1 cellular context compared by ENCODE assay signal in the genomic region with DNA sequence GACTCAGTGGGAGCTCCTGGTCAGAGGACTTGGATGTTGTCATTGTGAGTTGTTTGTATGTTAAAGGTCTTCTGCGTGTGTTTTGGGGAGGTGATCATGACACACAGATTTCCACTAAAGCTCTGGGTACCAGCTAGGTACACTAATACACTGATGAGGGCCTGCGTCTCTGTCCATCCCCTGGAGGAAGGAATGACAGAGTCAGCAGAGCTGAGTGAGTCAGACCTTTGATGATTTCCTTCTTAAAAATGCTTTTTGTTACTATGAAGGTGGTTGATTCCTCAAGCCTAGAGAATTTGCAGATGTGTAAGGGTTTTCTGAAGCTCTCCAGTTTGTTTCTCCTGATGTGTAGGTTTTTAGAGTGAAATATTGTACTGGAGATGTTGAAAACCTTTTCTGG.
TF ChIP-seq lines count a peak whose summit lies in the region.

No MANE protein-coding gene starts in this region.

TF ChIP-seq in GM23338, 12 proteins besides CTCF, POLR2A, EP300 and RAD21 (continued from another document):
- TF ChIP-seq, protein P1, sequence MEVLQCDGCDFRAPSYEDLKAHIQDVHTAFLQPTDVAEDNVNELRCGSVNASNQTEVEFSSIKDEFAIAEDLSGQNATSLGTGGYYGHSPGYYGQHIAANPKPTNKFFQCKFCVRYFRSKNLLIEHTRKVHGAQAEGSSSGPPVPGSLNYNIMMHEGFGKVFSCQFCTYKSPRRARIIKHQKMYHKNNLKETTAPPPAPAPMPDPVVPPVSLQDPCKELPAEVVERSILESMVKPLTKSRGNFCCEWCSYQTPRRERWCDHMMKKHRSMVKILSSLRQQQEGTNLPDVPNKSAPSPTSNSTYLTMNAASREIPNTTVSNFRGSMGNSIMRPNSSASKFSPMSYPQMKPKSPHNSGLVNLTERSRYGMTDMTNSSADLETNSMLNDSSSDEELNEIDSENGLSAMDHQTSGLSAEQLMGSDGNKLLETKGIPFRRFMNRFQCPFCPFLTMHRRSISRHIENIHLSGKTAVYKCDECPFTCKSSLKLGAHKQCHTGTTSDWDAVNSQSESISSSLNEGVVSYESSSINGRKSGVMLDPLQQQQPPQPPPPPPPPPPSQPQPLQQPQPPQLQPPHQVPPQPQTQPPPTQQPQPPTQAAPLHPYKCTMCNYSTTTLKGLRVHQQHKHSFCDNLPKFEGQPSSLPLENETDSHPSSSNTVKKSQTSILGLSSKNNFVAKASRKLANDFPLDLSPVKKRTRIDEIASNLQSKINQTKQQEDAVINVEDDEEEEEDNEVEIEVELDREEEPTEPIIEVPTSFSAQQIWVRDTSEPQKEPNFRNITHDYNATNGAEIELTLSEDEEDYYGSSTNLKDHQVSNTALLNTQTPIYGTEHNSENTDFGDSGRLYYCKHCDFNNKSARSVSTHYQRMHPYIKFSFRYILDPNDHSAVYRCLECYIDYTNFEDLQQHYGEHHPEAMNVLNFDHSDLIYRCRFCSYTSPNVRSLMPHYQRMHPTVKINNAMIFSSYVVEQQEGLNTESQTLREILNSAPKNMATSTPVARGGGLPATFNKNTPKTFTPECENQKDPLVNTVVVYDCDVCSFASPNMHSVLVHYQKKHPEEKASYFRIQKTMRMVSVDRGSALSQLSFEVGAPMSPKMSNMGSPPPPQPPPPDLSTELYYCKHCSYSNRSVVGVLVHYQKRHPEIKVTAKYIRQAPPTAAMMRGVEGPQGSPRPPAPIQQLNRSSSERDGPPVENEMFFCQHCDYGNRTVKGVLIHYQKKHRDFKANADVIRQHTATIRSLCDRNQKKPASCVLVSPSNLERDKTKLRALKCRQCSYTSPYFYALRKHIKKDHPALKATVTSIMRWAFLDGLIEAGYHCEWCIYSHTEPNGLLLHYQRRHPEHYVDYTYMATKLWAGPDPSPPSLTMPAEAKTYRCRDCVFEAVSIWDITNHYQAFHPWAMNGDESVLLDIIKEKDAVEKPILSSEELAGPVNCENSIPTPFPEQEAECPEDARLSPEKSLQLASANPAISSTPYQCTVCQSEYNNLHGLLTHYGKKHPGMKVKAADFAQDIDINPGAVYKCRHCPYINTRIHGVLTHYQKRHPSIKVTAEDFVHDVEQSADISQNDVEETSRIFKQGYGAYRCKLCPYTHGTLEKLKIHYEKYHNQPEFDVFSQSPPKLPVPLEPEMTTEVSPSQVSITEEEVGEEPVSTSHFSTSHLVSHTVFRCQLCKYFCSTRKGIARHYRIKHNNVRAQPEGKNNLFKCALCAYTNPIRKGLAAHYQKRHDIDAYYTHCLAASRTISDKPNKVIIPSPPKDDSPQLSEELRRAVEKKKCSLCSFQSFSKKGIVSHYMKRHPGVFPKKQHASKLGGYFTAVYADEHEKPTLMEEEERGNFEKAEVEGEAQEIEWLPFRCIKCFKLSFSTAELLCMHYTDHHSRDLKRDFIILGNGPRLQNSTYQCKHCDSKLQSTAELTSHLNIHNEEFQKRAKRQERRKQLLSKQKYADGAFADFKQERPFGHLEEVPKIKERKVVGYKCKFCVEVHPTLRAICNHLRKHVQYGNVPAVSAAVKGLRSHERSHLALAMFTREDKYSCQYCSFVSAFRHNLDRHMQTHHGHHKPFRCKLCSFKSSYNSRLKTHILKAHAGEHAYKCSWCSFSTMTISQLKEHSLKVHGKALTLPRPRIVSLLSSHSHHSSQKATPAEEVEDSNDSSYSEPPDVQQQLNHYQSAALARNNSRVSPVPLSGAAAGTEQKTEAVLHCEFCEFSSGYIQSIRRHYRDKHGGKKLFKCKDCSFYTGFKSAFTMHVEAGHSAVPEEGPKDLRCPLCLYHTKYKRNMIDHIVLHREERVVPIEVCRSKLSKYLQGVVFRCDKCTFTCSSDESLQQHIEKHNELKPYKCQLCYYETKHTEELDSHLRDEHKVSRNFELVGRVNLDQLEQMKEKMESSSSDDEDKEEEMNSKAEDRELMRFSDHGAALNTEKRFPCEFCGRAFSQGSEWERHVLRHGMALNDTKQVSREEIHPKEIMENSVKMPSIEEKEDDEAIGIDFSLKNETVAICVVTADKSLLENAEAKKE (CRISPR knock-in tag; IDR thresholded peaks at IDR 0.05) = no peak
- TF ChIP-seq ZNF114 (CRISPR knock-in tag; IDR thresholded peaks at IDR 0.05) = no peak
- TF ChIP-seq EZH2 (IDR thresholded peaks at IDR 0.05; ENCODE audit: low read depth, unreplicated experiment) = no peak
- no peak for TF ChIP-seq JUNB (IDR thresholded peaks at IDR 0.05; ENCODE audit: unreplicated experiment)
- TF ChIP-seq EZH2phosphoT487 (IDR thresholded peaks at IDR 0.05; ENCODE audit: unreplicated experiment) = no peak
